In the genomic region with DNA sequence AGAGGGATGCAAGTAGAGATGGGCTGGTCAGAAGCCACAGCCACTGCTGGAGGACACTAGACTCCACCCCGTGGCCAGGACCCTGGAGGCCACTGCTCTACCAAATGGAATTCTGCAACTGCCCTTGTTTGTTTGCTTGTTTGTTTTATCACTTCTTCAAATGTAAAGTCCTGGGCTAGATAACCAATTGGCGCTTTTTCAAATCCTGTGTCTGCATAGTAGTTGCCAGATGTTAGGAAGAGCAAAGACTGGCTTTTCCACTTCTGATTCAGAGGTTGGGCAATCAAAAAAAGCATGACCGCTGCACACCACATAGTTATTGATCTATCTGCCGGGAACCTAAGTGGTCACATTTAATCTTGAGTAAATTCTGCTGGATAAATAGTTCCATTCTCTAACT, we compare ENCODE assay signal across 16 cellular contexts.
"Had no signal": no experiment of that assay in that cellular context is flagged by ENCODE, and none has a peak within 500 bp of the region (broad histone marks: within the 10 kb centered on the region; RNA-seq: fewer than 3 reads in every experiment).

No MANE protein-coding gene starts in this region.

- H3K36me3 Mint-ChIP-seq: activated naive CD8-positive, alpha-beta T cell treated with anti-CD3 and anti-CD28 coated beads, Interleukin-2, amount 10 ng/mL, durations not matched to agents 7 days and 5 days; T-cell had no signal

- H3K36me3 ChIP-seq: breast epithelium, prostate gland, spleen, upper lobe of left lung had no signal

- DNase-seq: activated CD4-positive, alpha-beta T cell treated with anti-CD3 and anti-CD28 coated beads, Interleukin-2, amount 50 U/mL, for 1 hour; activated naive CD4-positive, alpha-beta T cell; activated naive CD8-positive, alpha-beta T cell treated with anti-CD3 and anti-CD28 coated beads, Interleukin-2, amount 10 ng/mL, durations not matched to agents 7 days and 5 days; anterior cingulate cortex; hypothalamus; kidney; left ventricle myocardium superior; right cardiac atrium; spleen; stimulated activated naive CD8-positive, alpha-beta T cell treated with anti-CD3 and anti-CD28 coated beads, Interleukin-15, amount 100 ng/mL, for 72 hours; T-cell; T-helper 9 cell; upper lobe of left lung had no signal

- H3K4me1 ChIP-seq: breast epithelium, prostate gland, spleen, upper lobe of left lung had no signal

- H3K27me3 ChIP-seq: breast epithelium, spleen, upper lobe of left lung had no signal

- H3K9me3 Mint-ChIP-seq: activated naive CD8-positive, alpha-beta T cell treated with anti-CD3 and anti-CD28 coated beads, Interleukin-2, amount 10 ng/mL, durations not matched to agents 7 days and 5 days; stimulated activated naive CD8-positive, alpha-beta T cell treated with anti-CD3 and anti-CD28 coated beads, Interleukin-15, amount 100 ng/mL, for 72 hours; T-cell had no signal

- H3K27ac Mint-ChIP-seq: activated naive CD8-positive, alpha-beta T cell treated with anti-CD3 and anti-CD28 coated beads, Interleukin-2, amount 10 ng/mL, durations not matched to agents 7 days and 5 days; stimulated activated naive CD8-positive, alpha-beta T cell treated with anti-CD3 and anti-CD28 coated beads, Interleukin-15, amount 100 ng/mL, for 72 hours; T-cell had no signal

- H3K27ac ChIP-seq: breast epithelium, prostate gland, spleen, upper lobe of left lung had no signal

- H3K9me3 ChIP-seq: breast epithelium, prostate gland, spleen, upper lobe of left lung had no signal

- ATAC-seq: activated CD4-positive, CD25-positive, alpha-beta regulatory T cell treated with anti-CD3 and anti-CD28 coated beads, Interleukin-2, amount 50 U/mL, for 24 hours; left ventricle myocardium superior; right cardiac atrium; stimulated activated naive CD8-positive, alpha-beta T cell treated with anti-CD3 and anti-CD28 coated beads, Interleukin-15, amount 100 ng/mL, for 72 hours; T-cell had no signal

- H3K4me3 Mint-ChIP-seq: activated naive CD8-positive, alpha-beta T cell treated with anti-CD3 and anti-CD28 coated beads, Interleukin-2, amount 10 ng/mL, durations not matched to agents 7 days and 5 days; stimulated activated naive CD8-positive, alpha-beta T cell treated with anti-CD3 and anti-CD28 coated beads, Interleukin-15, amount 100 ng/mL, for 72 hours; T-cell had no signal

- H3K4me3 ChIP-seq: breast epithelium, prostate gland, spleen, upper lobe of left lung had no signal

- FAIRE-seq: kidney had no signal

- H3K4me1 Mint-ChIP-seq: activated naive CD8-positive, alpha-beta T cell treated with anti-CD3 and anti-CD28 coated beads, Interleukin-2, amount 10 ng/mL, durations not matched to agents 7 days and 5 days; stimulated activated naive CD8-positive, alpha-beta T cell treated with anti-CD3 and anti-CD28 coated beads, Interleukin-15, amount 100 ng/mL, for 72 hours; T-cell had no signal
